ENCODE assay signal across 8 cellular contexts in the genomic region with DNA sequence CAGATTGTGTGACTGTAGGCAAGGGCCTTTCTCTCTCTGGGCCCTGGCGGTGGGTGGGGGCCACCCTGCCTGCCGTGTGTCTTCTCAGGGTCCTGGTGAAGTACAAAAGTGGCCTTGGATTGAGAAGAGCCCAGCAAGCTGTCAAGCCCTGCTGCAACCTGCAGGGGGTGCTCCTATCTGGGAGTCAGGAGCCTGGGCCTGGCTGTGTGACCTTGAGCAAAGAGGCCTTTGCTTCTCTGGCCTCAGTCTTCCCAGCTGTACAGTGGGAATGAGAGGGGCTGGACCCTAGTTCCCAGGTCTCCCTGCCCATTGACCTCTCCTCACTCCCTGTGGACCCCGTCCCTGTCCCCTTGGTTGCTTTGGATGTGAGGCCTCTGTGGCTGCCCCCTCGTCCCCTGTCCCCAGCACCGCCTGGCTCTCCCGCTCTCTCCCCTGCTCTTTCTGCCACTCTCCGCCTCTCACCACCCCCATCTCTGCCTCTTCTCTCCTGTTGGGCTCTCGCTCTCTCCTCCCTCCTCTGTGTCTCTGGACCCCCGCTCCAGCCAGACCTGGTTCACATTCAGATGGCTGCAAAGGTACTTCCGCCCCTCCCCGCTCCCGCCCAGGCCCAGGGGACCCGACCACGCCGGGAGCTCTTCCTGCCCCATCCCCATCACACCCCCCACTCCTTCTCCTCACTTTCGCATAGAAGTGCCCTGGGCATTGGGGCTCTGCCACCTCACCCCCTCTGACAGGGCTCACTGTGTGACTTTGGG. TPM values are rescaled to one million over a fixed set of nuclear protein-coding genes. Genes with fewer than 3 reads are reported as not detected.
DNase-seq lines count a peak whose midpoint lies in the region; ATAC-seq and TF ChIP-seq lines count a peak whose summit lies in the region.

No MANE protein-coding gene starts in this region.

- no peak for ATAC-seq in heart right ventricle
- ATAC-seq in stimulated activated naive B cell treated with anti-CD40 and anti-IgM and Interleukin-4, amounts not matched to agents 10 μg/mL and 1 μg/mL and 100 μg/mL, for 72 hours (replicated peaks), result peak; percentile 31 to 43
- ATAC-seq in HG03135 (IDR thresholded peaks at IDR 0.05; ENCODE audit: unreplicated experiment), result no peak
- ATAC-seq in HG03045 (IDR thresholded peaks at IDR 0.05; ENCODE audit: unreplicated experiment), result no peak
- ATAC-seq in HG03039 (IDR thresholded peaks at IDR 0.05; ENCODE audit: unreplicated experiment), result no peak

- TF ChIP-seq CTCF in heart right ventricle (IDR thresholded peaks at IDR 0.05) (peak in 5 of 9 donors; percentile 6 to 33 (median 10)), left ventricle myocardium inferior (IDR thresholded peaks at IDR 0.05; ENCODE audit: borderline replicate concordance) (no peak), endothelial cell (IDR thresholded peaks at IDR 0.05; ENCODE audit: unreplicated experiment) (peak; percentile 34)

- H3K9me3 Mint-ChIP-seq in endothelial cell (ENCODE audit: unreplicated experiment), result no peaks in the 10 kb centered on the region
- H3K9me3 Mint-ChIP-seq in stimulated activated naive B cell treated with anti-CD40 and anti-IgM and Interleukin-4, amounts not matched to agents 10 μg/mL and 1 μg/mL and 100 μg/mL, for 72 hours, result no peaks in the 10 kb centered on the region

- H3K27me3 ChIP-seq in heart right ventricle (no peaks in the 10 kb centered on the region), left ventricle myocardium inferior (ENCODE audit: low read depth) (no peaks in the 10 kb centered on the region), NT2/D1 (ENCODE audit: insufficient read depth, insufficient read length) (no peaks in the 10 kb centered on the region)

- no peak overlapping the region for H3K4me3 Mint-ChIP-seq in endothelial cell (ENCODE audit: unreplicated experiment)
- H3K4me3 Mint-ChIP-seq in stimulated activated naive B cell treated with anti-CD40 and anti-IgM and Interleukin-4, amounts not matched to agents 10 μg/mL and 1 μg/mL and 100 μg/mL, for 72 hours, result peak overlapping the region in 1 of 2 donors; percentile 41

- H3K27ac ChIP-seq in heart right ventricle (no peak overlapping the region), left ventricle myocardium inferior (replicated peaks) (no peak overlapping the region)

- H3K36me3 ChIP-seq in heart right ventricle, result peaks cover 0 to 12% (median 0%) of the 10 kb centered on the region in 9 donors
- no peaks in the 10 kb centered on the region for H3K36me3 ChIP-seq in left ventricle myocardium inferior
- peaks cover 48% of the 10 kb centered on the region for H3K36me3 ChIP-seq in NT2/D1 (ENCODE audit: insufficient read depth, insufficient read length, low read length)

- H3K9ac ChIP-seq in NT2/D1 (ENCODE audit: insufficient read length, low read depth), result peak overlapping the region; percentile 46

- peaks cover 13% of the 10 kb centered on the region for H3K27me3 Mint-ChIP-seq in endothelial cell (ENCODE audit: unreplicated experiment)
- H3K27me3 Mint-ChIP-seq in stimulated activated naive B cell treated with anti-CD40 and anti-IgM and Interleukin-4, amounts not matched to agents 10 μg/mL and 1 μg/mL and 100 μg/mL, for 72 hours, result no peaks in the 10 kb centered on the region

- no peaks in the 10 kb centered on the region for H3K9me3 ChIP-seq in heart right ventricle
- no peaks in the 10 kb centered on the region for H3K9me3 ChIP-seq in left ventricle myocardium inferior (replicated peaks)
- no peaks in the 10 kb centered on the region for H3K9me3 ChIP-seq in NT2/D1 (ENCODE audit: insufficient read depth, low read length)

- H3K4me3 ChIP-seq in heart right ventricle, result no peak overlapping the region
- H3K4me3 ChIP-seq in left ventricle myocardium inferior, result no peak overlapping the region
- H3K4me3 ChIP-seq in NT2/D1 (ENCODE audit: insufficient read length, low read depth), result no peak overlapping the region

- H3K36me3 Mint-ChIP-seq in endothelial cell (ENCODE audit: low read depth, unreplicated experiment), result peaks cover 11% of the 10 kb centered on the region
- H3K36me3 Mint-ChIP-seq in stimulated activated naive B cell treated with anti-CD40 and anti-IgM and Interleukin-4, amounts not matched to agents 10 μg/mL and 1 μg/mL and 100 μg/mL, for 72 hours, result peaks cover 61 to 70% of the 10 kb centered on the region in 2 donors

- peaks cover 0 to 14% (median 0%) of the 10 kb centered on the region in 9 donors for H3K4me1 ChIP-seq in heart right ventricle
- H3K4me1 ChIP-seq in left ventricle myocardium inferior, result peaks cover 10% of the 10 kb centered on the region
- H3K4me1 ChIP-seq in NT2/D1 (ENCODE audit: insufficient read depth, insufficient read length), result peaks cover 35% of the 10 kb centered on the region

- no peak overlapping the region for H3K27ac Mint-ChIP-seq in endothelial cell (ENCODE audit: unreplicated experiment)
- peak overlapping the region; percentile 47 for H3K27ac Mint-ChIP-seq in stimulated activated naive B cell treated with anti-CD40 and anti-IgM and Interleukin-4, amounts not matched to agents 10 μg/mL and 1 μg/mL and 100 μg/mL, for 72 hours

- intact Hi-C loops in heart right ventricle (cut with DNase I), result no loop called here
- intact Hi-C loops in left ventricle myocardium inferior (cut with micrococcal nuclease), result no loop called here

- peaks cover 24% of the 10 kb centered on the region for H3K4me1 Mint-ChIP-seq in endothelial cell (ENCODE audit: unreplicated experiment)
- peaks cover 8 to 11% of the 10 kb centered on the region in 2 donors for H3K4me1 Mint-ChIP-seq in stimulated activated naive B cell treated with anti-CD40 and anti-IgM and Interleukin-4, amounts not matched to agents 10 μg/mL and 1 μg/mL and 100 μg/mL, for 72 hours

- 72 to 80% methylated on average over 16 of the region's 16 CpGs for WGBS in heart right ventricle, 2 donors

- DNase-seq in heart right ventricle, result no peak
- DNase-seq in left ventricle myocardium inferior, result no peak
- DNase-seq in NT2/D1 (ENCODE audit: low read depth, low spot score), result no peak
- no peak for DNase-seq in endothelial cell (ENCODE audit: low spot score)
- DNase-seq in stimulated activated naive B cell treated with anti-CD40 and anti-IgM and Interleukin-4, amounts not matched to agents 10 μg/mL and 1 μg/mL and 100 μg/mL, for 72 hours, result no peak

RNA-seq across cellular contexts. Expression of gene SRC, which starts 46.7 kb away (rescaled TPM):
- total RNA-seq in heart right ventricle (10 to 100 TPM in 1 of 10 donors, 1 to 10 TPM in 9; 1.9 to 10.8 (median 3.6) TPM), left ventricle myocardium inferior (4.2 TPM), endothelial cell (ENCODE audit: unreplicated experiment) (60.8 TPM)
- polyA plus RNA-seq in heart right ventricle, result 1 to 10 TPM; 4.7 to 5.2 TPM

Comparison
In these comparisons a context has a peak if more than half of its experiments do, and no peak if none do; other contexts are left out.
1. ATAC-seq: peak in stimulated activated naive B cell treated with anti-CD40 and anti-IgM and Interleukin-4, amounts not matched to agents 10 μg/mL and 1 μg/mL and 100 μg/mL, for 72 hours (2 of 2); none in heart right ventricle (0 of 8), HG03135 (single experiment), HG03045 (single experiment) and HG03039 (single experiment).